In genomic region chr16:2135703-2136490, GRCh38 we compare ENCODE assay signal across 8 cellular contexts. TPM values are rescaled to one million over a fixed set of nuclear protein-coding genes. Genes with fewer than 3 reads are reported as not detected.
DNase-seq lines count a peak whose midpoint lies in the region; ATAC-seq and TF ChIP-seq lines count a peak whose summit lies in the region.
"Not testable (repeated sequence)": the region's sequence is repeated elsewhere in the genome, so short reads cannot be mapped to it uniquely, and the experiment has no call there.

Gene PKD1, minus strand, starts transcription at chr16:2135898. Its CDS starts 209 bp downstream, at chr16:2135689.

- H3F3A ChIP-seq in GM23338 (replicated peaks; ENCODE audit: low read depth), result not testable (repeated sequence)

- not testable (repeated sequence) for H3K27ac ChIP-seq in GM23338 (ENCODE audit: low read depth)

- H3K79me2 ChIP-seq in GM23338 (replicated peaks; ENCODE audit: insufficient read depth), result not testable (repeated sequence)

- not testable (repeated sequence) for H3K27me3 ChIP-seq in GM23338 (ENCODE audit: insufficient read depth)

- ATAC-seq in GM23338, result peak; percentile 84

- peak within 1 kb of the TSS; percentile 70 for H3K4me2 ChIP-seq in GM23338

- not testable (repeated sequence) for H3K36me3 ChIP-seq in GM23338 (ENCODE audit: insufficient read depth)

- peak within 1 kb of the TSS; percentile 32; the same call in 1 of the 2 replicates for H2AFZ ChIP-seq in GM23338

- not testable (repeated sequence) for H3K4me1 ChIP-seq in GM23338 (ENCODE audit: insufficient read depth)

- H4K20me1 ChIP-seq in GM23338 (replicated peaks; ENCODE audit: insufficient read depth), result not testable (repeated sequence)

- peak within 1 kb of the TSS; percentile 58 for H3K4me3 ChIP-seq in GM23338

- DNase-seq in Ammon's horn (ENCODE audit: low spot score) (peak; percentile 91), GM23338 (ENCODE audit: low spot score) (peak; percentile 81), NCI-H2107 (lab: John Stamatoyannopoulos, UW) (peak; percentile 62), fibroblast of gingiva (ENCODE audit: low read depth) (peak; percentile 93), middle frontal gyrus (ENCODE audit: extremely low spot score, low spot score) (peak; percentile 73)
- DNase-seq in activated naive CD4-positive, alpha-beta T cell treated with anti-CD3 and anti-CD28 coated beads for 36 hours, result peak; percentile 97
- peak; percentile 96 to 99 (median 99) for DNase-seq in stimulated activated CD4-positive, alpha-beta T cell treated with anti-CD3 and anti-CD28 coated beads, TNF-alpha, amount 100 ng/mL, for 24 hours (ENCODE audit: low read depth in 3 of 3)

- not testable (repeated sequence) for H3K27me3 Mint-ChIP-seq in GM23338 (ENCODE audit: insufficient read depth, low read depth, poor library complexity); T-helper 1 cell treated with Interleukin-12 subunit alpha and Interleukin-12 subunit beta and Interleukin-4 antibody, amounts not matched to agents 30 μg/mL and 1 μg/mL, for 36 hours (ENCODE audit: low read depth); activated naive CD4-positive, alpha-beta T cell treated with anti-CD3 and anti-CD28 coated beads for 36 hours (ENCODE audit: low read depth)

- not testable (repeated sequence) for H3K36me3 Mint-ChIP-seq in GM23338 (ENCODE audit: low read depth); T-helper 1 cell treated with Interleukin-12 subunit alpha and Interleukin-12 subunit beta and Interleukin-4 antibody, amounts not matched to agents 30 μg/mL and 1 μg/mL, for 36 hours (ENCODE audit: low read depth); activated naive CD4-positive, alpha-beta T cell treated with anti-CD3 and anti-CD28 coated beads for 36 hours (ENCODE audit: low read depth)

- CTCF ChIA-PET in activated naive CD4-positive, alpha-beta T cell treated with anti-CD3 and anti-CD28 coated beads for 36 hours (lab: Charles Lee), result interaction anchor here (1.5 kb wide), 1 partner anchor 88 kb away, joined by 3 read pairs; the partner anchor contains the start of gene TSC2

- peak within 1 kb of the TSS; percentile 93 for H3K27ac Mint-ChIP-seq in GM23338
- H3K27ac Mint-ChIP-seq in T-helper 1 cell treated with Interleukin-12 subunit alpha and Interleukin-12 subunit beta and Interleukin-4 antibody, amounts not matched to agents 30 μg/mL and 1 μg/mL, for 36 hours, result peak within 1 kb of the TSS; percentile 94
- H3K27ac Mint-ChIP-seq in activated naive CD4-positive, alpha-beta T cell treated with anti-CD3 and anti-CD28 coated beads for 36 hours, result peak within 1 kb of the TSS; percentile 80

- H3K9me2 ChIP-seq in GM23338 (ENCODE audit: insufficient read depth), result not testable (repeated sequence)

- intact Hi-C loops in activated naive CD4-positive, alpha-beta T cell treated with anti-CD3 and anti-CD28 coated beads for 36 hours (cut with micrococcal nuclease), result not testable (repeated sequence)

- not testable (repeated sequence) for H3K4me1 Mint-ChIP-seq in GM23338; T-helper 1 cell treated with Interleukin-12 subunit alpha and Interleukin-12 subunit beta and Interleukin-4 antibody, amounts not matched to agents 30 μg/mL and 1 μg/mL, for 36 hours (ENCODE audit: low read depth)
- H3K4me1 Mint-ChIP-seq in activated naive CD4-positive, alpha-beta T cell treated with anti-CD3 and anti-CD28 coated beads for 36 hours (ENCODE audit: low read depth), result peaks cover 12% of the 10 kb centered on the region

- H3K9me3 Mint-ChIP-seq in GM23338; T-helper 1 cell treated with Interleukin-12 subunit alpha and Interleukin-12 subunit beta and Interleukin-4 antibody, amounts not matched to agents 30 μg/mL and 1 μg/mL, for 36 hours; activated naive CD4-positive, alpha-beta T cell treated with anti-CD3 and anti-CD28 coated beads for 36 hours: not testable (repeated sequence)

- not testable (repeated sequence) for TF ChIP-seq CTCF in GM23338 (conservative IDR thresholded peaks at IDR 0.05; ENCODE audit: low read depth in 2 of 2)

- peak within 1 kb of the TSS; percentile 93 for H3K4me3 Mint-ChIP-seq in GM23338
- peak within 1 kb of the TSS; percentile 91 for H3K4me3 Mint-ChIP-seq in T-helper 1 cell treated with Interleukin-12 subunit alpha and Interleukin-12 subunit beta and Interleukin-4 antibody, amounts not matched to agents 30 μg/mL and 1 μg/mL, for 36 hours
- H3K4me3 Mint-ChIP-seq in activated naive CD4-positive, alpha-beta T cell treated with anti-CD3 and anti-CD28 coated beads for 36 hours, result peak within 1 kb of the TSS; percentile 87

TF ChIP-seq in GM23338, 12 proteins besides CTCF, POLR2A, EP300 and RAD21:
- TF ChIP-seq POLR2AphosphoS5 (IDR thresholded peaks at IDR 0.05; ENCODE audit: low read depth), result peak; percentile 51; the same call in 1 of the 2 replicates

RNA-seq across cellular contexts. Expression of gene PKD1, which starts in this region (rescaled TPM):
- total RNA-seq in GM23338 (2014; rRNA removed; shearing (Covaris generic)), result 75.5 and 107 TPM in 2 replicates
- 18.5 and 21.1 TPM in 2 replicates for polyA plus RNA-seq in GM23338 (2016; fragmentation: Nextera tagmentation; extraction: Ambion mirVana)
- total RNA-seq in activated naive CD4-positive, alpha-beta T cell treated with anti-CD3 and anti-CD28 coated beads for 36 hours, result 10 to 100 TPM; 63.3 to 68.9 TPM
